Comparison of ENCODE assay signal across 9 cellular contexts in the genomic region with DNA sequence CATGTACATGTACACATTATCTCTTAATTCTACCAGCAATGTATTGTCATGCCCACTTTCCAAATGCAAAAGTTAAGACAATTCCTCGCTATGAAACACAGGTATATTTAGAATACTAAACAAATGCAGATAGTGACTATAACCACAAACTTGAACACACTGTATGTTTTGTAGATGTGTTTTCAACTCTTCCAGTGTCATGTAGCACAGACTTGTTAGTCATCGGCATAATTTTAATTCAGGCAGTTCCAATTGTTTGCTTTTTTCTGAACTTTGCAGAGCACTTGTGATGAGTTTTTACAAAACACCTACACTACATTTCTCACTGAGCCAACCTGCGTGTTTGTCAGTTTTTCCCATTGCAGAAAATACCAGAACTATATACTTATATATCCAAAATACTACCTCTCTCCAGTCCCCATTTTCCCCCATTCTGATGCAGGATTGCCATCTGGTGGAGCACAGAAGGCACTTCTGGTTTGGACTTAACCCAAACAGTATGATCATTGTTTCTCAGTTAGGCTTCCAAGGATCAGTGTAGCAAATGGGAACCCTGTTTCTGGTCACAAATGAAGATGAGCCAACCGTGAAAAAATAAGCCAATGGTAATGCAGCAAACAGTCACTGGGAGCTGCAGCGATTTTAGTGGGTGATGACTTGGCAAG.
DNase-seq lines count a peak whose midpoint lies in the region; ATAC-seq and TF ChIP-seq lines count a peak whose summit lies in the region.
"Had no signal": no experiment of that assay in that cellular context is flagged by ENCODE, and none has a peak within 500 bp of the region (broad histone marks: within the 10 kb centered on the region; RNA-seq: fewer than 3 reads in every experiment).

No MANE protein-coding gene starts in this region.

- TF ChIP-seq CTCF in GM10266 (IDR thresholded peaks at IDR 0.05; ENCODE audit: control insufficient read depth, insufficient read depth, low read depth, missing control alignments) = peak; percentile 40
- peak; percentile 71 to 95 for TF ChIP-seq CTCF in fibroblast of lung (conservative IDR thresholded peaks at IDR 0.05 in 1 of 2, IDR thresholded peaks at IDR 0.05 in 1 of 2; ENCODE audit: low read depth in 1 of 2, low read length in 2 of 2)

- H3K36me3 ChIP-seq in fibroblast of lung (ENCODE audit: control insufficient read depth, insufficient read depth, low read length) = no peaks in the 10 kb centered on the region

- no peaks in the 10 kb centered on the region for H3K4me1 ChIP-seq in fibroblast of lung (ENCODE audit: control insufficient read depth, extremely low read depth, insufficient read depth, low read length)
- H3K4me1 ChIP-seq: parathyroid adenoma had no signal

- no peak overlapping the region for H3K4me2 ChIP-seq in fibroblast of lung (ENCODE audit: extremely low read depth, insufficient read depth, low read length)

- ATAC-seq in HG03139 (IDR thresholded peaks at IDR 0.05; ENCODE audit: unreplicated experiment) (no peak), HG02588 (IDR thresholded peaks at IDR 0.05; ENCODE audit: unreplicated experiment) (no peak)

- H3K27ac ChIP-seq in fibroblast of lung (ENCODE audit: insufficient read depth, low read length) = no peak overlapping the region
- H3K27ac ChIP-seq: parathyroid adenoma had no signal

- H4K20me1 ChIP-seq in fibroblast of lung (ENCODE audit: control insufficient read depth, extremely low read depth, insufficient read depth, low read length) = no peaks in the 10 kb centered on the region

- H3K79me2 ChIP-seq in fibroblast of lung (ENCODE audit: control insufficient read depth, insufficient read depth, low read length) = no peaks in the 10 kb centered on the region
- H3K79me2 ChIP-seq: parathyroid adenoma had no signal

- DNase-seq in GM10266 (ENCODE audit: extremely low spot score) (peak; percentile 2), Kasumi-1 (lab: John Stamatoyannopoulos, UW) (peak; percentile 67 to 79), SHP77 (lab: John Stamatoyannopoulos, UW) (peak; percentile 30 to 43), fibroblast of lung (ENCODE audit: low read depth in 2 of 2) (peak; percentile 45 to 88), non-pigmented ciliary epithelial cell (ENCODE audit: low read depth) (peak; percentile 28), NCI-H2227 (lab: John Stamatoyannopoulos, UW; ENCODE audit: unreplicated experiment) (no peak)

- no peak overlapping the region for H3K9ac ChIP-seq in fibroblast of lung (ENCODE audit: insufficient read depth, low read length)
- H3K9ac ChIP-seq: parathyroid adenoma had no signal

- H3K4me3 ChIP-seq in fibroblast of lung (replicated peaks in 1 of 4; ENCODE audit: control extremely low read depth in 1 of 4, insufficient read depth in 1 of 4, low read depth in 3 of 4, low read length in 4 of 4) = no peak overlapping the region

- H3K27me3 ChIP-seq in fibroblast of lung (ENCODE audit: control insufficient read depth, insufficient read depth, low read length) = no peaks in the 10 kb centered on the region

- H2AFZ ChIP-seq in fibroblast of lung (ENCODE audit: low read length) = no peak overlapping the region
- H2AFZ ChIP-seq: parathyroid adenoma had no signal

- H3K9me3 ChIP-seq in fibroblast of lung (ENCODE audit: control insufficient read depth, insufficient read depth, low read depth, low read length) = no peaks in the 10 kb centered on the region
